1 cellular context compared by ENCODE assay signal in genomic region chr5:170251462-170251861, GRCh38.
TF ChIP-seq lines count a peak whose summit lies in the region.

No MANE protein-coding gene starts in this region.

TF ChIP-seq in SK-N-SH, 30 proteins besides CTCF, POLR2A, EP300 and RAD21 (continued from another document):
- TF ChIP-seq IRF3 (IDR thresholded peaks at IDR 0.05; ENCODE audit: low read depth, low read length) (no peak), GATA2 (CRISPR knock-in tag; IDR thresholded peaks at IDR 0.05) (no peak), MAX (IDR thresholded peaks at IDR 0.05; ENCODE audit: low read depth) (no peak), NRF1 (IDR thresholded peaks at IDR 0.05; ENCODE audit: low read depth, low read length) (no peak), MEF2A (IDR thresholded peaks at IDR 0.05; ENCODE audit: borderline replicate concordance, low read depth) (no peak), ELF1 (IDR thresholded peaks at IDR 0.05) (no peak), CHD2 (IDR thresholded peaks at IDR 0.05; ENCODE audit: low read length, partially characterized antibody) (no peak)
